In genomic region chr6:158754738-158755137, GRCh38 we compare ENCODE assay signal across 16 cellular contexts.
A peak's percentile ranks its signal among the peaks of the same experiment; 100 is the strongest.
DNase-seq lines count a peak whose midpoint lies in the region; ATAC-seq and TF ChIP-seq lines count a peak whose summit lies in the region.
"Had no signal": no experiment of that assay in that cellular context is flagged by ENCODE, and none has a peak within 500 bp of the region (broad histone marks: within the 10 kb centered on the region; RNA-seq: fewer than 3 reads in every experiment).

No MANE protein-coding gene starts in this region.

- H3K9me3 Mint-ChIP-seq in stimulated activated naive CD8-positive, alpha-beta T cell treated with anti-CD3 and anti-CD28 coated beads, Interleukin-15, amount 100 ng/mL, for 72 hours = no peaks in the 10 kb centered on the region
- peaks cover 45% of the 10 kb centered on the region for H3K9me3 Mint-ChIP-seq in glutamatergic neuron (ENCODE audit: unreplicated experiment)
- H3K9me3 Mint-ChIP-seq: activated CD4-positive, alpha-beta T cell treated with anti-CD3 and anti-CD28 coated beads, Interleukin-2, amount 10 ng/mL, durations not matched to agents 24 days and 14 days; memory B cell had no signal

- no peaks in the 10 kb centered on the region for H3K27me3 Mint-ChIP-seq in stimulated activated naive CD8-positive, alpha-beta T cell treated with anti-CD3 and anti-CD28 coated beads, Interleukin-15, amount 100 ng/mL, for 72 hours
- H3K27me3 Mint-ChIP-seq in glutamatergic neuron (ENCODE audit: unreplicated experiment) = peaks cover 29% of the 10 kb centered on the region
- H3K27me3 Mint-ChIP-seq: activated CD4-positive, alpha-beta T cell treated with anti-CD3 and anti-CD28 coated beads, Interleukin-2, amount 10 ng/mL, durations not matched to agents 24 days and 14 days; memory B cell had no signal

- no peaks in the 10 kb centered on the region for H3K36me3 Mint-ChIP-seq in glutamatergic neuron (ENCODE audit: unreplicated experiment)
- H3K36me3 Mint-ChIP-seq: memory B cell had no signal

- H3K4me1 Mint-ChIP-seq in stimulated activated naive CD8-positive, alpha-beta T cell treated with anti-CD3 and anti-CD28 coated beads, Interleukin-15, amount 100 ng/mL, for 72 hours = peaks cover 9% of the 10 kb centered on the region
- peaks cover 52% of the 10 kb centered on the region for H3K4me1 Mint-ChIP-seq in glutamatergic neuron (ENCODE audit: low read depth, unreplicated experiment)
- H3K4me1 Mint-ChIP-seq: activated CD4-positive, alpha-beta T cell treated with anti-CD3 and anti-CD28 coated beads, Interleukin-2, amount 10 ng/mL, durations not matched to agents 24 days and 14 days had no signal

- no peak for DNase-seq in stimulated activated naive CD8-positive, alpha-beta T cell treated with anti-CD3 and anti-CD28 coated beads, Interleukin-15, amount 100 ng/mL, for 72 hours
- no peak for DNase-seq in stimulated activated naive CD8-positive, alpha-beta T cell treated with anti-CD3 and anti-CD28 coated beads, Interleukin-15, Interleukin-2, amounts not matched to agents 100 U/mL and 50 U/mL, for 24 hours
- DNase-seq in NCI-H748 (lab: John Stamatoyannopoulos, UW; ENCODE audit: unreplicated experiment) (peak; percentile 61), glutamatergic neuron (no peak), hypothalamus (lab: John Stamatoyannopoulos, UW) (no peak), NOMO-1 (lab: John Stamatoyannopoulos, UW; ENCODE audit: unreplicated experiment in 2 of 2) (no peak)
- DNase-seq: activated CD4-positive, alpha-beta T cell treated with anti-CD3 and anti-CD28 coated beads, Interleukin-2, amount 10 ng/mL, durations not matched to agents 24 days and 14 days; Caco-2; IMR-90; NCI-H1105 treated with DMSO at 0.1 percent for 48 hours; NCI-H2107; NCI-H524 treated with DMSO at 0.1 percent for 48 hours; occipital lobe; stimulated activated CD4-positive, alpha-beta T cell treated with anti-CD3 and anti-CD28 coated beads, Interleukin-2, amount 100 ng/mL, for 24 hours had no signal

- ATAC-seq in stimulated activated naive CD8-positive, alpha-beta T cell treated with anti-CD3 and anti-CD28 coated beads, Interleukin-15, amount 100 ng/mL, for 72 hours = no peak
- ATAC-seq in stimulated activated naive CD8-positive, alpha-beta T cell treated with anti-CD3 and anti-CD28 coated beads, Interleukin-15, Interleukin-2, amounts not matched to agents 100 U/mL and 50 U/mL, for 24 hours = no peak
- ATAC-seq in HG03469 (IDR thresholded peaks at IDR 0.05; ENCODE audit: unreplicated experiment) = no peak

- peak overlapping the region; percentile 8 to 69 for H3K27ac Mint-ChIP-seq in stimulated activated naive CD8-positive, alpha-beta T cell treated with anti-CD3 and anti-CD28 coated beads, Interleukin-15, amount 100 ng/mL, for 72 hours
- H3K27ac Mint-ChIP-seq in glutamatergic neuron (ENCODE audit: unreplicated experiment) = peak overlapping the region; percentile 46
- H3K27ac Mint-ChIP-seq: activated CD4-positive, alpha-beta T cell treated with anti-CD3 and anti-CD28 coated beads, Interleukin-2, amount 10 ng/mL, durations not matched to agents 24 days and 14 days; memory B cell had no signal

- no peak for TF ChIP-seq CTCF in glutamatergic neuron (IDR thresholded peaks at IDR 0.05; ENCODE audit: partially characterized antibody, unreplicated experiment)

- H3K4me3 Mint-ChIP-seq in stimulated activated naive CD8-positive, alpha-beta T cell treated with anti-CD3 and anti-CD28 coated beads, Interleukin-15, amount 100 ng/mL, for 72 hours = no peak overlapping the region
- H3K4me3 Mint-ChIP-seq in glutamatergic neuron (ENCODE audit: unreplicated experiment) = no peak overlapping the region
- H3K4me3 Mint-ChIP-seq: activated CD4-positive, alpha-beta T cell treated with anti-CD3 and anti-CD28 coated beads, Interleukin-2, amount 10 ng/mL, durations not matched to agents 24 days and 14 days; memory B cell had no signal
